13 cellular contexts compared by ENCODE assay signal in the genomic region with DNA sequence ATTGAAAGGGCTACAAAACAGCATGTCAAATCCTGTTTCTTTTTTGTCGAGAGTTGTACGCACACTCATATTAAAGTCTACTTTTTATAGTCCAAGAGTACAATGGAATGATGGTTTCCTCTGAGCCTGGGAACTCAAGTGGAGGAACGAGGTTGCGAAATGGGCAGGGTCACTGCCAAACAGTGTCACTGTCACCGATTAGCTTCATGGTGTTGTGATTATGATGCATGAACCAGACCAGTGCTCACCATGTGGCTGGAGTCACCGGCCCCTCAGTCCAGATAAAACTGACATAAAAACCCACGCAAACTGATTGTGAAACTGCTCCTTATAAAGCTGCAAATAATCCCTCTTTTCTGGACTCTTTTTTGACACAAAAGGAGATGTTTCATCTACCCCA.
DNase-seq lines count a peak whose midpoint lies in the region; ATAC-seq, FAIRE-seq and TF ChIP-seq lines count a peak whose summit lies in the region.
"Had no signal": no experiment of that assay in that cellular context is flagged by ENCODE, and none has a peak within 500 bp of the region (broad histone marks: within the 10 kb centered on the region; RNA-seq: fewer than 3 reads in every experiment).

No MANE protein-coding gene starts in this region.

- H3K9me3 Mint-ChIP-seq in chondrocyte (ENCODE audit: low read depth) = no peaks in the 10 kb centered on the region
- H3K9me3 Mint-ChIP-seq: activated B cell treated with CpG ODN at 0.5 μM for 24 hours; natural killer cell treated with Interleukin-12 subunit alpha and Interleukin-12 subunit beta and Interleukin-15 and Interleukin-18, amount 100 ng/mL, for 72 hours had no signal

- H3K4me1 Mint-ChIP-seq in chondrocyte (ENCODE audit: low read depth) = peaks cover 44% of the 10 kb centered on the region
- H3K4me1 Mint-ChIP-seq: activated B cell treated with CpG ODN at 0.5 μM for 24 hours; CD4-positive, CD25-positive, alpha-beta regulatory T cell had no signal

- no peak for TF ChIP-seq POLR2A in H54 (IDR thresholded peaks at IDR 0.05; ENCODE audit: low read depth, low read length)

- DNase-seq in EL (peak; percentile 45), chondrocyte (ENCODE audit: low spot score) (no peak), kidney (peak; percentile 87), HuH-7.5 (ENCODE audit: low spot score) (no peak), H54 (ENCODE audit: insufficient read length, low spot score) (no peak), NCI-H226 (no peak)
- DNase-seq: activated B cell treated with CpG ODN at 0.5 μM for 24 hours; CD4-positive, CD25-positive, alpha-beta regulatory T cell; NCI-H2107; stimulated activated CD4-positive, alpha-beta T cell treated with anti-CD3 and anti-CD28 coated beads, Interleukin-4, amount 100 ng/mL, for 24 hours had no signal

- peaks cover 0 to under 1% of the 10 kb centered on the region in 2 donors for H3K4me1 ChIP-seq in kidney (ENCODE audit: control insufficient read depth in 1 of 2, insufficient read depth in 1 of 2, low read depth in 1 of 2, low read length in 2 of 2)
- H3K4me1 ChIP-seq in skeletal muscle satellite cell (ENCODE audit: control insufficient read depth, insufficient read depth, low read length) = peaks cover 42% of the 10 kb centered on the region

- H3K4me2 ChIP-seq in skeletal muscle satellite cell (ENCODE audit: low read length) = peak overlapping the region; percentile 21

- ATAC-seq in HG02571 (IDR thresholded peaks at IDR 0.05; ENCODE audit: unreplicated experiment) = no peak
- ATAC-seq: natural killer cell treated with Interleukin-12 subunit alpha and Interleukin-12 subunit beta and Interleukin-15 and Interleukin-18, amount 100 ng/mL, for 72 hours had no signal

- intact Hi-C loops in kidney (cut with DNase I) = no loop called here

- no peaks in the 10 kb centered on the region for H3K27me3 ChIP-seq in skeletal muscle satellite cell (ENCODE audit: control insufficient read depth, insufficient read depth, low read length)

- no peak overlapping the region for H3K27ac ChIP-seq in kidney (ENCODE audit: low read depth in 2 of 2, low read length in 2 of 2)

- no peaks in the 10 kb centered on the region for H3K9me3 ChIP-seq in kidney (ENCODE audit: control insufficient read depth in 1 of 2, low read length in 2 of 2)
- H3K9me3 ChIP-seq in skeletal muscle satellite cell (replicated peaks; ENCODE audit: low read length) = no peaks in the 10 kb centered on the region

- H3K4me3 ChIP-seq in kidney (ENCODE audit: low read length in 2 of 2) (no peak overlapping the region), skeletal muscle satellite cell (ENCODE audit: low read length) (no peak overlapping the region)

- no peak for TF ChIP-seq CTCF in chondrocyte (IDR thresholded peaks at IDR 0.05)
- no peak for TF ChIP-seq CTCF in kidney (IDR thresholded peaks at IDR 0.05; ENCODE audit: borderline replicate concordance, extremely low read depth, insufficient read depth)

- H3K36me3 ChIP-seq in kidney (ENCODE audit: control insufficient read depth in 1 of 2, insufficient read depth in 2 of 2, low read length in 2 of 2) (no peaks in the 10 kb centered on the region), skeletal muscle satellite cell (ENCODE audit: insufficient read depth, low read length) (no peaks in the 10 kb centered on the region)

- H3K36me3 Mint-ChIP-seq in chondrocyte (ENCODE audit: low read depth) = no peaks in the 10 kb centered on the region
- H3K36me3 Mint-ChIP-seq: CD4-positive, CD25-positive, alpha-beta regulatory T cell; natural killer cell treated with Interleukin-12 subunit alpha and Interleukin-12 subunit beta and Interleukin-15 and Interleukin-18, amount 100 ng/mL, for 72 hours had no signal

- FAIRE-seq in kidney (lab: Jason Lieb, UNC) (no peak), H54 (lab: Jason Lieb, UNC) (no peak)

- no peaks in the 10 kb centered on the region for H3K27me3 Mint-ChIP-seq in chondrocyte (ENCODE audit: low read depth)
- H3K27me3 Mint-ChIP-seq: CD4-positive, CD25-positive, alpha-beta regulatory T cell had no signal

- no peak overlapping the region for H3K4me3 Mint-ChIP-seq in chondrocyte (ENCODE audit: unreplicated experiment)
- H3K4me3 Mint-ChIP-seq: activated B cell treated with CpG ODN at 0.5 μM for 24 hours; CD4-positive, CD25-positive, alpha-beta regulatory T cell; natural killer cell treated with Interleukin-12 subunit alpha and Interleukin-12 subunit beta and Interleukin-15 and Interleukin-18, amount 100 ng/mL, for 72 hours had no signal

- H3K27ac Mint-ChIP-seq in chondrocyte (ENCODE audit: unreplicated experiment) = peak overlapping the region; percentile 67
- H3K27ac Mint-ChIP-seq: activated B cell treated with CpG ODN at 0.5 μM for 24 hours; CD4-positive, CD25-positive, alpha-beta regulatory T cell; natural killer cell treated with Interleukin-12 subunit alpha and Interleukin-12 subunit beta and Interleukin-15 and Interleukin-18, amount 100 ng/mL, for 72 hours had no signal

- H3K9ac ChIP-seq in kidney (ENCODE audit: low read length in 2 of 2) (no peak overlapping the region), skeletal muscle satellite cell (ENCODE audit: low read depth, low read length) (peak overlapping the region; percentile 21)

Comparison
In these comparisons a context has a peak if more than half of its experiments do, and no peak if none do; other contexts are left out.
1. DNase-seq: peak in EL (single experiment) and kidney (single experiment); none in chondrocyte (single experiment), HuH-7.5 (single experiment), H54 (single experiment) and NCI-H226 (single experiment).